In genomic region chr12:69828897-69829296, GRCh38 we compare ENCODE assay signal across 26 cellular contexts. TPM values are rescaled to one million over a fixed set of nuclear protein-coding genes. Genes with fewer than 3 reads are reported as not detected.
"Had no signal": no experiment of that assay in that cellular context is flagged by ENCODE, and none has a peak within 500 bp of the region (broad histone marks: within the 10 kb centered on the region; RNA-seq: fewer than 3 reads in every experiment).

No MANE protein-coding gene starts in this region.

- H3K27ac ChIP-seq: lower lobe of right lung, neural progenitor cell, neutrophil, parathyroid adenoma, right atrium auricular region, right lobe of liver, transverse colon, upper lobe of left lung had no signal

- H3K9me3 ChIP-seq: lower lobe of right lung, neutrophil, right atrium auricular region, right lobe of liver, transverse colon, upper lobe of left lung had no signal

- H3K27me3 ChIP-seq: neural progenitor cell, right atrium auricular region, right lobe of liver, transverse colon, upper lobe of left lung had no signal

- H3K4me3 ChIP-seq: lower lobe of right lung, neural progenitor cell, right atrium auricular region, right lobe of liver, smooth muscle cell, transverse colon, upper lobe of left lung had no signal

- H3K36me3 ChIP-seq: lower lobe of right lung, neural progenitor cell, neutrophil, right atrium auricular region, right lobe of liver, transverse colon, upper lobe of left lung had no signal

- H3K4me1 ChIP-seq: lower lobe of right lung, neural progenitor cell, parathyroid adenoma, right atrium auricular region, right lobe of liver, upper lobe of left lung had no signal

- ATAC-seq: left cardiac atrium; left lobe of liver; natural killer cell; right lobe of liver; stimulated activated memory B cell treated with anti-CD40 and anti-IgM and Interleukin-4, amounts not matched to agents 10 μg/mL and 1 μg/mL and 100 μg/mL, for 72 hours; stimulated activated naive CD8-positive, alpha-beta T cell treated with anti-CD3 and anti-CD28 coated beads, Interleukin-15, amount 100 ng/mL, for 72 hours had no signal

- DNase-seq: hippocampal formation; kidney glomerular epithelial cell; left cardiac atrium; lower lobe of right lung; mesendoderm; naive B cell; natural killer cell; nephron progenitor cell; occipital lobe; right lobe of liver; stimulated activated CD4-positive, alpha-beta T cell treated with anti-CD3 and anti-CD28 coated beads, Interleukin-1b, Interleukin-23, amount 100 ng/mL, for 48 hours; stimulated activated CD4-positive, alpha-beta T cell treated with anti-CD3 and anti-CD28 coated beads, Interleukin-2, amount 100 ng/mL, for 48 hours; stimulated activated CD4-positive, alpha-beta T cell treated with anti-CD3 and anti-CD28 coated beads, Interleukin-4, amount 100 ng/mL, for 4 hours; stimulated activated CD8-positive, alpha-beta memory T cell treated with anti-CD3 and anti-CD28 coated beads, Interleukin-4, amount 100 ng/mL, for 48 hours; stimulated activated naive CD4-positive, alpha-beta T cell treated with Interleukin-2 at 50 U/mL for 16 hours; stimulated activated naive CD8-positive, alpha-beta T cell treated with anti-CD3 and anti-CD28 coated beads, Interleukin-15, amount 100 ng/mL, for 72 hours; substantia nigra; transverse colon; upper lobe of left lung had no signal

RNA-seq across cellular contexts. Expression of gene MYRFL, which starts 3.9 kb away (rescaled TPM):
- total RNA-seq: lower lobe of right lung, natural killer cell, right atrium auricular region, smooth muscle cell had no signal
- polyA plus RNA-seq: smooth muscle cell had no signal
